Comparison of ENCODE assay signal across 8 cellular contexts in the genomic region with DNA sequence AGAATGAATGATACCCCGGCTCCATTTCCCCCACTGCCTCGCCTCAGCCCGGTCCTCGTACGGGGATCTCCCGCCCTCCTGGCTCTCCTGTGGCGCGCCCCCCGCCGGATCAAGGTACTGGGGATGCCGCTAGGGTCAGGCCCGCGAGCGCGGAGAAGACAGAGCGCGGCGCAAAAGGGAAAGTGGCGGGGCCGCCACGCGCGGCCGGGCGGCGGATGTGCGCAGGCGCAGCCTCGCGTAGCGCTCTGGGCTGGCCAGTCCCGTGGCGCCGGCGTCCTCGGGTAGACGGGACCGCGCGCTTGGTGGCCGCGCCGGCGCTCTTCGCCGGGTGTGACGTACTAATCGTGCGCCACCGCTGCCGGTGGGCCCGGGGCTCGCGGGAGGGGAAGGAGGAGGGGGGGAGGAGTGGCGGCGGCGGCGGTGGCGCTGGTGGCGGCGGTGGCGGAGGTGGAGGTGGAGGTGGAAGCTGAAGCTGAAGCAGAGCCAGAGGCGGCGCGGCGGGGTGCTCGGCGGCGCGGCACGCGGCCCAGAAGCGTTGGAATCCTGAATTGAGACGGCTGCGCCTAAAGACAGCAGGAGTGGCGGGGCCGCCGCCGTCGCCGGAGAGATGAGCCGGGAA. TPM values are rescaled to one million over a fixed set of nuclear protein-coding genes. Genes with fewer than 3 reads are reported as not detected.
DNase-seq lines count a peak whose midpoint lies in the region; ATAC-seq and TF ChIP-seq lines count a peak whose summit lies in the region.

A gene (plus strand): TSS at position 331 of the 619 bp plus-strand sequence. CDS start 1,158 bp downstream, outside the sequence.

- no peak for TF ChIP-seq CTCF in mucosa of descending colon (IDR thresholded peaks at IDR 0.05)

- peaks cover 5% of the 10 kb centered on the region for H3K36me3 ChIP-seq in mucosa of descending colon (ENCODE audit: low read depth)

- intact Hi-C loops in mucosa of descending colon (cut with DNase I, micrococcal nuclease): loop anchor here in 1 of 2 donors (2.0 to 5.0 kb wide), 2 partner anchors 49 to 127 kb away; a partner anchor contains a TSS

- H3K4me3 ChIP-seq in mucosa of descending colon: peak within 1 kb of the TSS; percentile 72

- H3K27ac ChIP-seq in epithelial cell of prostate: peak within 1 kb of the TSS; percentile 70

- peak; percentile 63 for ATAC-seq in GM19397 (IDR thresholded peaks at IDR 0.05; ENCODE audit: unreplicated experiment)
- ATAC-seq in mucosa of descending colon: peak; percentile 70

- H3K9me3 ChIP-seq in mucosa of descending colon: no peaks in the 10 kb centered on the region

- DNase-seq in CD1c-positive myeloid dendritic cell (ENCODE audit: extremely low spot score) (peak; percentile 97), HK-2 (ENCODE audit: unreplicated experiment) (peak; percentile 85), OCI-M1 (lab: John Stamatoyannopoulos, UW) (peak; percentile 95), activated T-cell treated with anti-CD3 and anti-CD28 coated beads for 48 hours (ENCODE audit: low read depth) (peak; percentile 94), epithelial cell of prostate (ENCODE audit: low read depth, low spot score) (no peak), mucosa of descending colon (peak; percentile 90 to 94 (median 93))
- DNase-seq in stimulated activated CD8-positive, alpha-beta memory T cell treated with anti-CD3 and anti-CD28 coated beads, Interleukin-2, amount 100 ng/mL, for 48 hours (ENCODE audit: low read depth in 2 of 2): peak; percentile 86 to 90

- peaks cover 49% of the 10 kb centered on the region for H3K4me1 ChIP-seq in mucosa of descending colon (ENCODE audit: low read depth)

RNA-seq across cellular contexts. Expression of the gene that starts here (rescaled TPM):
- total RNA-seq in mucosa of descending colon: 10 to 100 TPM; 27.9 to 60.2 (median 37.7) TPM
